In the genomic region with DNA sequence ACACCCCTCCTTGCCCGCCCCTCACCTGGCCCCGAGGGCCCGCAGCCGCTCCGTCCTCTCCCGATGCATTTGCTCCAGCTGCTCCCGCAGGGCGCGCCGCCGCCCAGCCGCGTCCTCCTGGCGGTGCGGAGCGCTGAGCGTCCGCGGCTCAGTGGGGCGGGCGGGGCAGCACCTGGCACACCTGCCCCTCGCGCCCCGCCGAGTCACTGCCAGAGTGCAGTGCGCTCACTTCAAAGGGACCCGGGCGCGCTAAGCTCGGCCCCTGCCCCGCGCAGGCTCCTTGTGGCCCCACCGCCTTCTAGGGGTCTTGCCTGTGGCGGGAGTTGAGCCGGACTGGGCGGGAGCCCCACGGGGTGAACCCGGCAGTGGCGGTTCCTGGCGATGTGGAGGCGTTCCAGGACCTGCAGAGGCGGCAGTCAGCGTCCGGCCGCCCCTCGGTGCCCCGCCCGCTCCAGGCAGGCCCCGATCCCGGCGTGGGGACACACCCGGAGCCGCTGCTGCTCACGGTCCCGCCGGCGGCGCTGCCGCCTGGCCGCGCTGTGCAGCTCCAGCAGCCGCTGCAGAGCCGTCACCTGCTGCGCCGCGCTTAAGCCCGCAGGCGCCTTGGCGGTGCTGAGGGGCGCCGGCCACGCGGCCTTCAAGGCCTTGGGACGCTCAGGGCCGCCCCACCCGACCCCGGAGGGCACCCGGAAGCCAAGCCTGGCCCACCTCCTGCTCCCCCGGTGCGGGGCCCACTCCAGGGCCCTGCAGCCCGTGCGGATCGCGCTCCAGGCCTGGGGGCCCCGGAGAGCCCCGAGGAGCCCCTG, we compare ENCODE assay signal across 8 cellular contexts. TPM values are rescaled to one million over a fixed set of nuclear protein-coding genes. Genes with fewer than 3 reads are reported as not detected.
DNase-seq lines count a peak whose midpoint lies in the region; ATAC-seq and TF ChIP-seq lines count a peak whose summit lies in the region.

No MANE protein-coding gene starts in this region.

- H2AFZ ChIP-seq in OCI-LY3 (ENCODE audit: low read depth, low read length), result no peak overlapping the region

- H3K79me2 ChIP-seq in OCI-LY3 (ENCODE audit: low read length), result peaks cover 13% of the 10 kb centered on the region

- no peaks in the 10 kb centered on the region for H3K9me3 Mint-ChIP-seq in activated naive CD8-positive, alpha-beta T cell (ENCODE audit: low read depth)

- WGBS in psoas muscle, 3 donors, result 0 to 1% (median 1%) methylated on average over 47 to 86 of the region's 86 CpGs

- H3K36me3 ChIP-seq in OCI-LY3 (replicated peaks; ENCODE audit: low read depth, low read length) (peaks cover 22% of the 10 kb centered on the region), left ventricle myocardium inferior (peaks cover 17% of the 10 kb centered on the region), psoas muscle (ENCODE audit: insufficient read depth in 1 of 2, low read depth in 1 of 2) (peaks cover 0 to 8% of the 10 kb centered on the region in 2 donors)

- H3K4me3 ChIP-seq in OCI-LY3 (ENCODE audit: low read length) (peak overlapping the region; percentile 78), left ventricle myocardium inferior (peak overlapping the region; percentile 74), psoas muscle (peak overlapping the region; percentile 73)

- H3K27ac ChIP-seq in OCI-LY3 (ENCODE audit: low read length) (no peak overlapping the region), left ventricle myocardium inferior (replicated peaks) (no peak overlapping the region), psoas muscle (peak overlapping the region; percentile 42)

- H3K4me1 ChIP-seq in OCI-LY3 (ENCODE audit: low read length) (no peaks in the 10 kb centered on the region), left ventricle myocardium inferior (peaks cover 22% of the 10 kb centered on the region), psoas muscle (peaks cover 8% of the 10 kb centered on the region)

- intact Hi-C loops in left ventricle myocardium inferior (cut with micrococcal nuclease), result no loop called here
- intact Hi-C loops in psoas muscle (cut with DNase I), result no loop called here

- no peaks in the 10 kb centered on the region for H3K27me3 Mint-ChIP-seq in activated naive CD8-positive, alpha-beta T cell

- peak; percentile 58 for ATAC-seq in HG02763 (IDR thresholded peaks at IDR 0.05; ENCODE audit: unreplicated experiment)
- ATAC-seq in psoas muscle, result peak; percentile 9 to 41 (median 20)

- H3K27me3 ChIP-seq in OCI-LY3 (ENCODE audit: low read depth, low read length) (no peaks in the 10 kb centered on the region), left ventricle myocardium inferior (ENCODE audit: low read depth) (peaks cover 10% of the 10 kb centered on the region), psoas muscle (ENCODE audit: insufficient read depth in 3 of 3, low read length in 2 of 3) (no peaks in the 10 kb centered on the region)

- H3K9ac ChIP-seq in OCI-LY3 (ENCODE audit: low read length), result peak overlapping the region; percentile 45; the same call in 1 of the 2 replicates

- peaks cover 6% of the 10 kb centered on the region; the same call in 1 of the 2 replicates for H4K20me1 ChIP-seq in OCI-LY3 (ENCODE audit: insufficient read depth, low read length)

- no peak overlapping the region for H3K27ac Mint-ChIP-seq in activated naive CD8-positive, alpha-beta T cell

- H3K36me3 Mint-ChIP-seq in activated naive CD8-positive, alpha-beta T cell, result peaks cover 5% of the 10 kb centered on the region

- no peaks in the 10 kb centered on the region for H3K9me3 ChIP-seq in OCI-LY3 (ENCODE audit: insufficient read depth, low read length)
- no peaks in the 10 kb centered on the region for H3K9me3 ChIP-seq in left ventricle myocardium inferior (replicated peaks)
- no peaks in the 10 kb centered on the region for H3K9me3 ChIP-seq in psoas muscle

- H3K4me3 Mint-ChIP-seq in activated naive CD8-positive, alpha-beta T cell, result peak overlapping the region; percentile 63

- DNase-seq in DMS153 treated with DMSO at 0.1 percent for 48 hours (lab: John Stamatoyannopoulos, UW; ENCODE audit: unreplicated experiment) (peak; percentile 13), DMS153 (lab: John Stamatoyannopoulos, UW) (no peak), left ventricle myocardium inferior (peak; percentile 42), psoas muscle (peak; percentile 70 to 85), NCI-H1436 (lab: John Stamatoyannopoulos, UW) (no peak)

- H3K4me2 ChIP-seq in OCI-LY3 (ENCODE audit: low read length), result peak overlapping the region; percentile 93

- peak; percentile 13; the same call in 1 of the 2 replicates for TF ChIP-seq CTCF in OCI-LY3 (IDR thresholded peaks at IDR 0.05; ENCODE audit: low read depth, low read length)
- peak; percentile 33 for TF ChIP-seq CTCF in left ventricle myocardium inferior (IDR thresholded peaks at IDR 0.05; ENCODE audit: borderline replicate concordance)
- TF ChIP-seq CTCF in psoas muscle (IDR thresholded peaks at IDR 0.05), result no peak

- peaks cover 20% of the 10 kb centered on the region for H3K4me1 Mint-ChIP-seq in activated naive CD8-positive, alpha-beta T cell (ENCODE audit: low read depth)

RNA-seq across cellular contexts. Expression of a gene that starts 6.7 kb away (rescaled TPM):
- 101 TPM for total RNA-seq in left ventricle myocardium inferior
- total RNA-seq in psoas muscle, result 100 to 1,000 TPM; 103 to 210 (median 131) TPM
- polyA plus RNA-seq in psoas muscle, result 100 to 1,000 TPM; 141 to 156 (median 143) TPM

RNA-seq across cellular contexts. Expression of a gene that starts 39.1 kb away (rescaled TPM):
- total RNA-seq in left ventricle myocardium inferior (839 TPM), psoas muscle (1,000 to 10,000 TPM; 2,884 to 6,311 (median 4,401) TPM)
- polyA plus RNA-seq in psoas muscle, result 1,000 to 10,000 TPM; 1,080 to 4,011 (median 1,658) TPM

RNA-seq across cellular contexts. Expression of a gene that starts 41.2 kb away (rescaled TPM):
- 0.19 TPM for total RNA-seq in left ventricle myocardium inferior
- total RNA-seq in psoas muscle, result under 1 TPM; 0.08 to 0.34 (median 0.23) TPM
- under 1 TPM; 0.03 to 0.16 (median 0.12) TPM for polyA plus RNA-seq in psoas muscle

Comparison
In these comparisons a context has a peak if more than half of its experiments do, and no peak if none do; other contexts are left out.
1. DNase-seq: peak in DMS153 treated with DMSO at 0.1 percent for 48 hours (single experiment), left ventricle myocardium inferior (single experiment) and psoas muscle (2 of 2); none in DMS153 (single experiment) and NCI-H1436 (single experiment).
2. Peak in every context shown above with its lines, with median percentiles within 50 percentile points of each other: H3K4me3 ChIP-seq.